1 cellular context compared by ENCODE assay signal in the genomic region with DNA sequence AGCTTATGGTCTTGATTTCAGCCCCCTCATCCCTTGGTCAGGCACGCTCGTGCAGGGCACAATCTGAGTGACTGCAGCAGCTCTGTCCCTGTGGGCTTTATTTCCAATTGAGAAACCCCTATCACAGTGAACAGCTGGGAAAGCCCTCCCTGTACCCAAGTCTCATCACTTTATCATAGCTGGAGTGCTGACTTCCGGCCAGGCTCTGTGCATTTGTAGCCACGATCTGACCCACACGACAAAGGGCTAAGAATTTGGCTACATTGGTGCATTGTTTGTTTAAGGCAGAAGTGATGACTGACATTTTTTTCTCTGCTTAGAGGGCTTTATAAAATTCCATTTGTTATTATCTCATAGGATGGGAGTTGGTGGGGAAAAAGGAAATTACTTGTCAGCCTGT.
TF ChIP-seq lines count a peak whose summit lies in the region.

No MANE protein-coding gene starts in this region.

TF ChIP-seq in GM23338, 12 proteins besides CTCF, POLR2A, EP300 and RAD21 (continued from another document):
- TF ChIP-seq, protein P1, sequence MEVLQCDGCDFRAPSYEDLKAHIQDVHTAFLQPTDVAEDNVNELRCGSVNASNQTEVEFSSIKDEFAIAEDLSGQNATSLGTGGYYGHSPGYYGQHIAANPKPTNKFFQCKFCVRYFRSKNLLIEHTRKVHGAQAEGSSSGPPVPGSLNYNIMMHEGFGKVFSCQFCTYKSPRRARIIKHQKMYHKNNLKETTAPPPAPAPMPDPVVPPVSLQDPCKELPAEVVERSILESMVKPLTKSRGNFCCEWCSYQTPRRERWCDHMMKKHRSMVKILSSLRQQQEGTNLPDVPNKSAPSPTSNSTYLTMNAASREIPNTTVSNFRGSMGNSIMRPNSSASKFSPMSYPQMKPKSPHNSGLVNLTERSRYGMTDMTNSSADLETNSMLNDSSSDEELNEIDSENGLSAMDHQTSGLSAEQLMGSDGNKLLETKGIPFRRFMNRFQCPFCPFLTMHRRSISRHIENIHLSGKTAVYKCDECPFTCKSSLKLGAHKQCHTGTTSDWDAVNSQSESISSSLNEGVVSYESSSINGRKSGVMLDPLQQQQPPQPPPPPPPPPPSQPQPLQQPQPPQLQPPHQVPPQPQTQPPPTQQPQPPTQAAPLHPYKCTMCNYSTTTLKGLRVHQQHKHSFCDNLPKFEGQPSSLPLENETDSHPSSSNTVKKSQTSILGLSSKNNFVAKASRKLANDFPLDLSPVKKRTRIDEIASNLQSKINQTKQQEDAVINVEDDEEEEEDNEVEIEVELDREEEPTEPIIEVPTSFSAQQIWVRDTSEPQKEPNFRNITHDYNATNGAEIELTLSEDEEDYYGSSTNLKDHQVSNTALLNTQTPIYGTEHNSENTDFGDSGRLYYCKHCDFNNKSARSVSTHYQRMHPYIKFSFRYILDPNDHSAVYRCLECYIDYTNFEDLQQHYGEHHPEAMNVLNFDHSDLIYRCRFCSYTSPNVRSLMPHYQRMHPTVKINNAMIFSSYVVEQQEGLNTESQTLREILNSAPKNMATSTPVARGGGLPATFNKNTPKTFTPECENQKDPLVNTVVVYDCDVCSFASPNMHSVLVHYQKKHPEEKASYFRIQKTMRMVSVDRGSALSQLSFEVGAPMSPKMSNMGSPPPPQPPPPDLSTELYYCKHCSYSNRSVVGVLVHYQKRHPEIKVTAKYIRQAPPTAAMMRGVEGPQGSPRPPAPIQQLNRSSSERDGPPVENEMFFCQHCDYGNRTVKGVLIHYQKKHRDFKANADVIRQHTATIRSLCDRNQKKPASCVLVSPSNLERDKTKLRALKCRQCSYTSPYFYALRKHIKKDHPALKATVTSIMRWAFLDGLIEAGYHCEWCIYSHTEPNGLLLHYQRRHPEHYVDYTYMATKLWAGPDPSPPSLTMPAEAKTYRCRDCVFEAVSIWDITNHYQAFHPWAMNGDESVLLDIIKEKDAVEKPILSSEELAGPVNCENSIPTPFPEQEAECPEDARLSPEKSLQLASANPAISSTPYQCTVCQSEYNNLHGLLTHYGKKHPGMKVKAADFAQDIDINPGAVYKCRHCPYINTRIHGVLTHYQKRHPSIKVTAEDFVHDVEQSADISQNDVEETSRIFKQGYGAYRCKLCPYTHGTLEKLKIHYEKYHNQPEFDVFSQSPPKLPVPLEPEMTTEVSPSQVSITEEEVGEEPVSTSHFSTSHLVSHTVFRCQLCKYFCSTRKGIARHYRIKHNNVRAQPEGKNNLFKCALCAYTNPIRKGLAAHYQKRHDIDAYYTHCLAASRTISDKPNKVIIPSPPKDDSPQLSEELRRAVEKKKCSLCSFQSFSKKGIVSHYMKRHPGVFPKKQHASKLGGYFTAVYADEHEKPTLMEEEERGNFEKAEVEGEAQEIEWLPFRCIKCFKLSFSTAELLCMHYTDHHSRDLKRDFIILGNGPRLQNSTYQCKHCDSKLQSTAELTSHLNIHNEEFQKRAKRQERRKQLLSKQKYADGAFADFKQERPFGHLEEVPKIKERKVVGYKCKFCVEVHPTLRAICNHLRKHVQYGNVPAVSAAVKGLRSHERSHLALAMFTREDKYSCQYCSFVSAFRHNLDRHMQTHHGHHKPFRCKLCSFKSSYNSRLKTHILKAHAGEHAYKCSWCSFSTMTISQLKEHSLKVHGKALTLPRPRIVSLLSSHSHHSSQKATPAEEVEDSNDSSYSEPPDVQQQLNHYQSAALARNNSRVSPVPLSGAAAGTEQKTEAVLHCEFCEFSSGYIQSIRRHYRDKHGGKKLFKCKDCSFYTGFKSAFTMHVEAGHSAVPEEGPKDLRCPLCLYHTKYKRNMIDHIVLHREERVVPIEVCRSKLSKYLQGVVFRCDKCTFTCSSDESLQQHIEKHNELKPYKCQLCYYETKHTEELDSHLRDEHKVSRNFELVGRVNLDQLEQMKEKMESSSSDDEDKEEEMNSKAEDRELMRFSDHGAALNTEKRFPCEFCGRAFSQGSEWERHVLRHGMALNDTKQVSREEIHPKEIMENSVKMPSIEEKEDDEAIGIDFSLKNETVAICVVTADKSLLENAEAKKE (CRISPR knock-in tag; IDR thresholded peaks at IDR 0.05), result no peak
- TF ChIP-seq, protein P2, sequence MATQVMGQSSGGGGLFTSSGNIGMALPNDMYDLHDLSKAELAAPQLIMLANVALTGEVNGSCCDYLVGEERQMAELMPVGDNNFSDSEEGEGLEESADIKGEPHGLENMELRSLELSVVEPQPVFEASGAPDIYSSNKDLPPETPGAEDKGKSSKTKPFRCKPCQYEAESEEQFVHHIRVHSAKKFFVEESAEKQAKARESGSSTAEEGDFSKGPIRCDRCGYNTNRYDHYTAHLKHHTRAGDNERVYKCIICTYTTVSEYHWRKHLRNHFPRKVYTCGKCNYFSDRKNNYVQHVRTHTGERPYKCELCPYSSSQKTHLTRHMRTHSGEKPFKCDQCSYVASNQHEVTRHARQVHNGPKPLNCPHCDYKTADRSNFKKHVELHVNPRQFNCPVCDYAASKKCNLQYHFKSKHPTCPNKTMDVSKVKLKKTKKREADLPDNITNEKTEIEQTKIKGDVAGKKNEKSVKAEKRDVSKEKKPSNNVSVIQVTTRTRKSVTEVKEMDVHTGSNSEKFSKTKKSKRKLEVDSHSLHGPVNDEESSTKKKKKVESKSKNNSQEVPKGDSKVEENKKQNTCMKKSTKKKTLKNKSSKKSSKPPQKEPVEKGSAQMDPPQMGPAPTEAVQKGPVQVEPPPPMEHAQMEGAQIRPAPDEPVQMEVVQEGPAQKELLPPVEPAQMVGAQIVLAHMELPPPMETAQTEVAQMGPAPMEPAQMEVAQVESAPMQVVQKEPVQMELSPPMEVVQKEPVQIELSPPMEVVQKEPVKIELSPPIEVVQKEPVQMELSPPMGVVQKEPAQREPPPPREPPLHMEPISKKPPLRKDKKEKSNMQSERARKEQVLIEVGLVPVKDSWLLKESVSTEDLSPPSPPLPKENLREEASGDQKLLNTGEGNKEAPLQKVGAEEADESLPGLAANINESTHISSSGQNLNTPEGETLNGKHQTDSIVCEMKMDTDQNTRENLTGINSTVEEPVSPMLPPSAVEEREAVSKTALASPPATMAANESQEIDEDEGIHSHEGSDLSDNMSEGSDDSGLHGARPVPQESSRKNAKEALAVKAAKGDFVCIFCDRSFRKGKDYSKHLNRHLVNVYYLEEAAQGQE (IDR thresholded peaks at IDR 0.05; ENCODE audit: unreplicated experiment), result no peak
- no peak for TF ChIP-seq POLR2AphosphoS5 (IDR thresholded peaks at IDR 0.05; ENCODE audit: low read depth)
- no peak for TF ChIP-seq EZH2phosphoT487 (IDR thresholded peaks at IDR 0.05; ENCODE audit: unreplicated experiment)
- TF ChIP-seq, protein P3, sequence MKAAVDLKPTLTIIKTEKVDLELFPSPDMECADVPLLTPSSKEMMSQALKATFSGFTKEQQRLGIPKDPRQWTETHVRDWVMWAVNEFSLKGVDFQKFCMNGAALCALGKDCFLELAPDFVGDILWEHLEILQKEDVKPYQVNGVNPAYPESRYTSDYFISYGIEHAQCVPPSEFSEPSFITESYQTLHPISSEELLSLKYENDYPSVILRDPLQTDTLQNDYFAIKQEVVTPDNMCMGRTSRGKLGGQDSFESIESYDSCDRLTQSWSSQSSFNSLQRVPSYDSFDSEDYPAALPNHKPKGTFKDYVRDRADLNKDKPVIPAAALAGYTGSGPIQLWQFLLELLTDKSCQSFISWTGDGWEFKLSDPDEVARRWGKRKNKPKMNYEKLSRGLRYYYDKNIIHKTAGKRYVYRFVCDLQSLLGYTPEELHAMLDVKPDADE (IDR thresholded peaks at IDR 0.05), result no peak
